In the genomic region with DNA sequence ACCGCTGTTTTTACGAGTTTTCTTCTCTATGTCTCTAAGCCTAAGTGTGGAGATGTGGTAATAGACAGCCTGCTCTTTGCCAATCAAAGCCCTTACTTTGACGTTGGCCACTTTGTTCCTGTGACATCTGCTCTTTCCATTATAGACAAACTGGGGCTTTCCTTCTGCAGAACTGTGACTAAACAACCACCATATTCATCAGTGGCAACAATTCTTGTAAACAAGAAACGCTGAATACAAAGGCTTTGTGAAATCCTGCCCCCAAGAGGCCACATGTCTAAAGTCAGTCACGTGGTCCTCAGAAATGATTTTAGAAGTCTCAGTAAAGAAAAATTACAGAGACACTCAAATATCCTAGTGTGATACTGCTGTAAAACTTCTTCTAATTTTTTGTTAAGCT, we compare ENCODE assay signal across 8 cellular contexts. TPM values are rescaled to one million over a fixed set of nuclear protein-coding genes. Genes with fewer than 3 reads are reported as not detected.
DNase-seq lines count a peak whose midpoint lies in the region; ATAC-seq and TF ChIP-seq lines count a peak whose summit lies in the region.

No MANE protein-coding gene starts in this region.

- H3K36me3 ChIP-seq in OCI-LY7 (ENCODE audit: insufficient read depth, low read length): no peaks in the 10 kb centered on the region
- H3K36me3 ChIP-seq in transverse colon: no peaks in the 10 kb centered on the region

- in situ Hi-C loops in transverse colon (cut with MboI; ENCODE audit: low pct_ligation_motif_present in 1 of 4, low pct_unique_long_range_greater_than_20kb in 1 of 4, low sequenced_read_pairs in 3 of 4): loop anchor here (10.0 to 25.0 kb wide), 5 partner anchors 128 to 640 kb away; a partner anchor contains a TSS

- H3K79me2 ChIP-seq in OCI-LY7 (ENCODE audit: insufficient read depth, low read depth, low read length): no peaks in the 10 kb centered on the region

- H3K4me3 ChIP-seq in OCI-LY7 (ENCODE audit: low read depth, low read length, poor library complexity, severe bottlenecking) (no peak overlapping the region), transverse colon (no peak overlapping the region)

- H3K4me1 ChIP-seq in OCI-LY7 (ENCODE audit: insufficient read depth, low read length, poor library complexity, severe bottlenecking) (no peaks in the 10 kb centered on the region), transverse colon (peaks cover 13 to 75% (median 44%) of the 10 kb centered on the region in 4 donors)

- no peaks in the 10 kb centered on the region for H4K20me1 ChIP-seq in OCI-LY7 (ENCODE audit: insufficient read depth, low read length)

- ATAC-seq in GM18873 (IDR thresholded peaks at IDR 0.05; ENCODE audit: low FRiP score, unreplicated experiment): peak; percentile 59
- ATAC-seq in HG03139 (IDR thresholded peaks at IDR 0.05; ENCODE audit: unreplicated experiment): peak; percentile 78

- no peaks in the 10 kb centered on the region for H3K9me2 ChIP-seq in OCI-LY7 (ENCODE audit: insufficient read depth, low read length)

- BruUV-seq in OCI-LY7 (replicated peaks; lab: Mats Ljungman, UMichigan): no TSS peak

- intact Hi-C loops in OCI-LY7 (cut with micrococcal nuclease; ENCODE audit: unreplicated experiment) (no loop called here), transverse colon (cut with DNase I; ENCODE audit: low total_unique reads) (no loop called here)

- DNase-seq in DMS114 treated with DMSO at 0.1 percent for 48 hours (lab: John Stamatoyannopoulos, UW; ENCODE audit: unreplicated experiment) (peak; percentile 15), OCI-LY7 (ENCODE audit: low spot score) (peak; percentile 39), cerebellar cortex (ENCODE audit: low spot score) (peak; percentile 15), lung microvascular endothelial cell (ENCODE audit: low read depth in 2 of 2) (peak; percentile 64 to 85), transverse colon (peak; percentile 32), mesenteric fat pad (ENCODE audit: low spot score) (no peak)

- peak; percentile 77 for TF ChIP-seq CTCF in OCI-LY7 (conservative IDR thresholded peaks at IDR 0.05; ENCODE audit: low read length)
- TF ChIP-seq CTCF in transverse colon (IDR thresholded peaks at IDR 0.05): peak; percentile 23 to 61 (median 42)

- no peak overlapping the region for H3K4me2 ChIP-seq in OCI-LY7 (ENCODE audit: low read length)

- POLR2A ChIA-PET in OCI-LY7 (lab: Charles Lee): interaction anchor here (0.7 kb wide), 1 partner anchor 452 kb away, joined by 4 read pairs; no protein-coding TSS in a partner anchor

- H3K27me3 ChIP-seq in transverse colon: no peaks in the 10 kb centered on the region

- CTCF ChIA-PET in OCI-LY7 (lab: Charles Lee; ENCODE audit: unreplicated experiment): no interaction called here

- no peak for TF ChIP-seq EP300 in transverse colon (IDR thresholded peaks at IDR 0.05; ENCODE audit: low read depth)

- no peak for TF ChIP-seq POLR2A in transverse colon (IDR thresholded peaks at IDR 0.05)

- H3K27ac ChIP-seq in OCI-LY7 (ENCODE audit: low read depth, low read length, poor library complexity, severe bottlenecking): no peak overlapping the region
- peak overlapping the region; percentile 64 to 77 (median 74) for H3K27ac ChIP-seq in transverse colon

- H2AFZ ChIP-seq in OCI-LY7 (ENCODE audit: low read length): no peak overlapping the region

- 14% methylated on average over 5 of the region's 5 CpGs for WGBS in transverse colon (ENCODE audit: low coverage in 1 of 2), 2 donors

- no peaks in the 10 kb centered on the region for H3K9me3 ChIP-seq in OCI-LY7 (ENCODE audit: low read length)
- no peaks in the 10 kb centered on the region for H3K9me3 ChIP-seq in transverse colon

RNA-seq across cellular contexts. Expression of a gene that starts 59.6 kb away (rescaled TPM):
- total RNA-seq in OCI-LY7 (2014; rRNA removed; shearing (Covaris generic)): 42.1 and 53.3 TPM in 2 replicates
- total RNA-seq in OCI-LY7 (2022) (96.2 and 103 TPM in 2 replicates), lung microvascular endothelial cell (106 and 186 TPM in 2 replicates), transverse colon (100 to 1,000 TPM in 1 of 4 donors, 10 to 100 TPM in 3; 74.4 to 133 (median 88.5) TPM), mesenteric fat pad (246 TPM)
